ENCODE assay signal across 1 cellular context in genomic region chr5:87787640-87788039, GRCh38.
TF ChIP-seq lines count a peak whose summit lies in the region.

No MANE protein-coding gene starts in this region.

TF ChIP-seq in H1, 55 proteins besides CTCF, POLR2A, EP300 and RAD21:
- TF ChIP-seq SRF (IDR thresholded peaks at IDR 0.05; ENCODE audit: low read depth, low read length) (no peak), SIX5 (IDR thresholded peaks at IDR 0.05; ENCODE audit: low read depth, low read length) (peak; percentile 72; the same call in 1 of the 2 replicates), BACH1 (IDR thresholded peaks at IDR 0.05; ENCODE audit: low read length) (no peak), TEAD4 (IDR thresholded peaks at IDR 0.05; ENCODE audit: low read depth, low read length) (no peak), JUND (IDR thresholded peaks at IDR 0.05; ENCODE audit: low read length) (no peak; the same call in none of the 2 replicates), KDM4A (IDR thresholded peaks at IDR 0.05; ENCODE audit: low read depth, low read length, severe bottlenecking) (no peak), SIN3A (conservative IDR thresholded peaks at IDR 0.05 in 1 of 2, IDR thresholded peaks at IDR 0.05 in 1 of 2; ENCODE audit: low read depth in 1 of 2, low read length in 2 of 2) (no peak), PHF8 (conservative IDR thresholded peaks at IDR 0.05; ENCODE audit: low read depth, low read length) (no peak), YY1 (IDR thresholded peaks at IDR 0.05; ENCODE audit: low read depth, low read length) (no peak), SP1 (IDR thresholded peaks at IDR 0.05; ENCODE audit: low read depth, low read length) (peak; percentile 92), TCF12 (IDR thresholded peaks at IDR 0.05; ENCODE audit: low read depth, low read length) (peak; percentile 82; the same call in 1 of the 2 replicates), NRF1 (IDR thresholded peaks at IDR 0.05; ENCODE audit: low read depth, low read length) (no peak), SP2 (IDR thresholded peaks at IDR 0.05; ENCODE audit: low read length) (no peak), POLR2AphosphoS5 (IDR thresholded peaks at IDR 0.05; ENCODE audit: low read depth, low read length) (no peak), TAF1 (IDR thresholded peaks at IDR 0.05; ENCODE audit: low read depth, low read length) (no peak), CBX8 (IDR thresholded peaks at IDR 0.05; ENCODE audit: borderline replicate concordance, low read depth, low read length) (no peak), EGR1 (IDR thresholded peaks at IDR 0.05; ENCODE audit: borderline replicate concordance, low read depth, low read length) (peak; percentile 5; the same call in 1 of the 2 replicates), RFX5 (IDR thresholded peaks at IDR 0.05; ENCODE audit: borderline replicate concordance, low read depth, low read length) (no peak), CEBPB (IDR thresholded peaks at IDR 0.05; ENCODE audit: low read depth, low read length) (no peak), MAX (IDR thresholded peaks at IDR 0.05) (no peak), GABPA (IDR thresholded peaks at IDR 0.05; ENCODE audit: borderline replicate concordance, insufficient read depth, low read length) (no peak), SUZ12 (IDR thresholded peaks at IDR 0.05; ENCODE audit: low read length) (no peak), GTF2F1 (IDR thresholded peaks at IDR 0.05; ENCODE audit: borderline replicate concordance, low read depth, low read length) (no peak), CTBP2 (IDR thresholded peaks at IDR 0.05; ENCODE audit: borderline replicate concordance, insufficient read depth, insufficient read length, low read length) (no peak), EZH2 (IDR thresholded peaks at IDR 0.05; ENCODE audit: low read depth, low read length, severe bottlenecking) (no peak), JUN (IDR thresholded peaks at IDR 0.05; ENCODE audit: low read depth, low read length) (no peak), SAP30 (IDR thresholded peaks at IDR 0.05; ENCODE audit: insufficient read depth, insufficient replicate concordance, low read length) (no peak), SIRT6 (IDR thresholded peaks at IDR 0.05; ENCODE audit: low read length) (no peak), TBP (IDR thresholded peaks at IDR 0.05; ENCODE audit: low read depth, low read length) (no peak), KDM1A (IDR thresholded peaks at IDR 0.05; ENCODE audit: borderline replicate concordance, low read length) (no peak), RNF2 (IDR thresholded peaks at IDR 0.05; ENCODE audit: borderline replicate concordance, low read depth, low read length, missing control alignments, poor library complexity, severe bottlenecking) (no peak), BRCA1 (IDR thresholded peaks at IDR 0.05; ENCODE audit: low read depth, low read length) (no peak), HDAC6 (IDR thresholded peaks at IDR 0.05; ENCODE audit: low read depth, low read length) (no peak), CREB1 (IDR thresholded peaks at IDR 0.05) (0 out of 2 replicates have a peak, but pooled peaks have one; percentile 30), ASH2L (IDR thresholded peaks at IDR 0.05; ENCODE audit: low read length) (no peak), SP4 (IDR thresholded peaks at IDR 0.05; ENCODE audit: low read length) (no peak), BCL11A (IDR thresholded peaks at IDR 0.05; ENCODE audit: low read depth in 2 of 2, low read length in 2 of 2) (peak; percentile 88 to 98), HDAC2 (IDR thresholded peaks at IDR 0.05; ENCODE audit: borderline replicate concordance in 1 of 2, low read depth in 2 of 2, low read length in 2 of 2) (peak in 1 of 2 experiments; percentile 9; a peak in 1 of 4 replicates), CBX5 (IDR thresholded peaks at IDR 0.05; ENCODE audit: low read depth, low read length) (no peak), FOSL1 (IDR thresholded peaks at IDR 0.05; ENCODE audit: insufficient read depth, low read depth, low read length) (no peak), CHD1 (IDR thresholded peaks at IDR 0.05; ENCODE audit: low read depth, low read length) (no peak), RXRA (IDR thresholded peaks at IDR 0.05; ENCODE audit: insufficient read depth, low read depth, low read length) (no peak), CHD2 (IDR thresholded peaks at IDR 0.05; ENCODE audit: low read length) (no peak), TAF7 (optimal IDR thresholded peaks at IDR 0.05; ENCODE audit: borderline replicate concordance, low read depth, low read length) (no peak), MAFK (IDR thresholded peaks at IDR 0.05; ENCODE audit: low read depth, low read length) (no peak), POU5F1 (IDR thresholded peaks at IDR 0.05; ENCODE audit: low read depth, low read length) (peak; percentile 100), NANOG (IDR thresholded peaks at IDR 0.05; ENCODE audit: insufficient read depth, low read depth, low read length, poor library complexity, severe bottlenecking) (peak; percentile 99), RBBP5 (IDR thresholded peaks at IDR 0.05; ENCODE audit: borderline replicate concordance, low read depth, low read length) (no peak), KDM5A (IDR thresholded peaks at IDR 0.05; ENCODE audit: low read length) (no peak), ZNF274 (IDR thresholded peaks at IDR 0.05; ENCODE audit: borderline replicate concordance, extremely low read depth, low read length) (no peak)
- TF ChIP-seq, protein P1, sequence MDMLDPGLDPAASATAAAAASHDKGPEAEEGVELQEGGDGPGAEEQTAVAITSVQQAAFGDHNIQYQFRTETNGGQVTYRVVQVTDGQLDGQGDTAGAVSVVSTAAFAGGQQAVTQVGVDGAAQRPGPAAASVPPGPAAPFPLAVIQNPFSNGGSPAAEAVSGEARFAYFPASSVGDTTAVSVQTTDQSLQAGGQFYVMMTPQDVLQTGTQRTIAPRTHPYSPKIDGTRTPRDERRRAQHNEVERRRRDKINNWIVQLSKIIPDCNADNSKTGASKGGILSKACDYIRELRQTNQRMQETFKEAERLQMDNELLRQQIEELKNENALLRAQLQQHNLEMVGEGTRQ (IDR thresholded peaks at IDR 0.05; ENCODE audit: low read length): no peak
- TF ChIP-seq, protein P2, sequence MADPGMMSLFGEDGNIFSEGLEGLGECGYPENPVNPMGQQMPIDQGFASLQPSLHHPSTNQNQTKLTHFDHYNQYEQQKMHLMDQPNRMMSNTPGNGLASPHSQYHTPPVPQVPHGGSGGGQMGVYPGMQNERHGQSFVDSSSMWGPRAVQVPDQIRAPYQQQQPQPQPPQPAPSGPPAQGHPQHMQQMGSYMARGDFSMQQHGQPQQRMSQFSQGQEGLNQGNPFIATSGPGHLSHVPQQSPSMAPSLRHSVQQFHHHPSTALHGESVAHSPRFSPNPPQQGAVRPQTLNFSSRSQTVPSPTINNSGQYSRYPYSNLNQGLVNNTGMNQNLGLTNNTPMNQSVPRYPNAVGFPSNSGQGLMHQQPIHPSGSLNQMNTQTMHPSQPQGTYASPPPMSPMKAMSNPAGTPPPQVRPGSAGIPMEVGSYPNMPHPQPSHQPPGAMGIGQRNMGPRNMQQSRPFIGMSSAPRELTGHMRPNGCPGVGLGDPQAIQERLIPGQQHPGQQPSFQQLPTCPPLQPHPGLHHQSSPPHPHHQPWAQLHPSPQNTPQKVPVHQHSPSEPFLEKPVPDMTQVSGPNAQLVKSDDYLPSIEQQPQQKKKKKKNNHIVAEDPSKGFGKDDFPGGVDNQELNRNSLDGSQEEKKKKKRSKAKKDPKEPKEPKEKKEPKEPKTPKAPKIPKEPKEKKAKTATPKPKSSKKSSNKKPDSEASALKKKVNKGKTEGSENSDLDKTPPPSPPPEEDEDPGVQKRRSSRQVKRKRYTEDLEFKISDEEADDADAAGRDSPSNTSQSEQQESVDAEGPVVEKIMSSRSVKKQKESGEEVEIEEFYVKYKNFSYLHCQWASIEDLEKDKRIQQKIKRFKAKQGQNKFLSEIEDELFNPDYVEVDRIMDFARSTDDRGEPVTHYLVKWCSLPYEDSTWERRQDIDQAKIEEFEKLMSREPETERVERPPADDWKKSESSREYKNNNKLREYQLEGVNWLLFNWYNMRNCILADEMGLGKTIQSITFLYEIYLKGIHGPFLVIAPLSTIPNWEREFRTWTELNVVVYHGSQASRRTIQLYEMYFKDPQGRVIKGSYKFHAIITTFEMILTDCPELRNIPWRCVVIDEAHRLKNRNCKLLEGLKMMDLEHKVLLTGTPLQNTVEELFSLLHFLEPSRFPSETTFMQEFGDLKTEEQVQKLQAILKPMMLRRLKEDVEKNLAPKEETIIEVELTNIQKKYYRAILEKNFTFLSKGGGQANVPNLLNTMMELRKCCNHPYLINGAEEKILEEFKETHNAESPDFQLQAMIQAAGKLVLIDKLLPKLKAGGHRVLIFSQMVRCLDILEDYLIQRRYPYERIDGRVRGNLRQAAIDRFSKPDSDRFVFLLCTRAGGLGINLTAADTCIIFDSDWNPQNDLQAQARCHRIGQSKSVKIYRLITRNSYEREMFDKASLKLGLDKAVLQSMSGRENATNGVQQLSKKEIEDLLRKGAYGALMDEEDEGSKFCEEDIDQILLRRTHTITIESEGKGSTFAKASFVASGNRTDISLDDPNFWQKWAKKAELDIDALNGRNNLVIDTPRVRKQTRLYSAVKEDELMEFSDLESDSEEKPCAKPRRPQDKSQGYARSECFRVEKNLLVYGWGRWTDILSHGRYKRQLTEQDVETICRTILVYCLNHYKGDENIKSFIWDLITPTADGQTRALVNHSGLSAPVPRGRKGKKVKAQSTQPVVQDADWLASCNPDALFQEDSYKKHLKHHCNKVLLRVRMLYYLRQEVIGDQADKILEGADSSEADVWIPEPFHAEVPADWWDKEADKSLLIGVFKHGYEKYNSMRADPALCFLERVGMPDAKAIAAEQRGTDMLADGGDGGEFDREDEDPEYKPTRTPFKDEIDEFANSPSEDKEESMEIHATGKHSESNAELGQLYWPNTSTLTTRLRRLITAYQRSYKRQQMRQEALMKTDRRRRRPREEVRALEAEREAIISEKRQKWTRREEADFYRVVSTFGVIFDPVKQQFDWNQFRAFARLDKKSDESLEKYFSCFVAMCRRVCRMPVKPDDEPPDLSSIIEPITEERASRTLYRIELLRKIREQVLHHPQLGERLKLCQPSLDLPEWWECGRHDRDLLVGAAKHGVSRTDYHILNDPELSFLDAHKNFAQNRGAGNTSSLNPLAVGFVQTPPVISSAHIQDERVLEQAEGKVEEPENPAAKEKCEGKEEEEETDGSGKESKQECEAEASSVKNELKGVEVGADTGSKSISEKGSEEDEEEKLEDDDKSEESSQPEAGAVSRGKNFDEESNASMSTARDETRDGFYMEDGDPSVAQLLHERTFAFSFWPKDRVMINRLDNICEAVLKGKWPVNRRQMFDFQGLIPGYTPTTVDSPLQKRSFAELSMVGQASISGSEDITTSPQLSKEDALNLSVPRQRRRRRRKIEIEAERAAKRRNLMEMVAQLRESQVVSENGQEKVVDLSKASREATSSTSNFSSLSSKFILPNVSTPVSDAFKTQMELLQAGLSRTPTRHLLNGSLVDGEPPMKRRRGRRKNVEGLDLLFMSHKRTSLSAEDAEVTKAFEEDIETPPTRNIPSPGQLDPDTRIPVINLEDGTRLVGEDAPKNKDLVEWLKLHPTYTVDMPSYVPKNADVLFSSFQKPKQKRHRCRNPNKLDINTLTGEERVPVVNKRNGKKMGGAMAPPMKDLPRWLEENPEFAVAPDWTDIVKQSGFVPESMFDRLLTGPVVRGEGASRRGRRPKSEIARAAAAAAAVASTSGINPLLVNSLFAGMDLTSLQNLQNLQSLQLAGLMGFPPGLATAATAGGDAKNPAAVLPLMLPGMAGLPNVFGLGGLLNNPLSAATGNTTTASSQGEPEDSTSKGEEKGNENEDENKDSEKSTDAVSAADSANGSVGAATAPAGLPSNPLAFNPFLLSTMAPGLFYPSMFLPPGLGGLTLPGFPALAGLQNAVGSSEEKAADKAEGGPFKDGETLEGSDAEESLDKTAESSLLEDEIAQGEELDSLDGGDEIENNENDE (IDR thresholded peaks at IDR 0.05; ENCODE audit: insufficient replicate concordance, low read length): peak; percentile 96
- TF ChIP-seq, protein P3, sequence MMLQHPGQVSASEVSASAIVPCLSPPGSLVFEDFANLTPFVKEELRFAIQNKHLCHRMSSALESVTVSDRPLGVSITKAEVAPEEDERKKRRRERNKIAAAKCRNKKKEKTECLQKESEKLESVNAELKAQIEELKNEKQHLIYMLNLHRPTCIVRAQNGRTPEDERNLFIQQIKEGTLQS (IDR thresholded peaks at IDR 0.05; ENCODE audit: insufficient read depth, low read depth, low read length): no peak
- TF ChIP-seq, protein P4, sequence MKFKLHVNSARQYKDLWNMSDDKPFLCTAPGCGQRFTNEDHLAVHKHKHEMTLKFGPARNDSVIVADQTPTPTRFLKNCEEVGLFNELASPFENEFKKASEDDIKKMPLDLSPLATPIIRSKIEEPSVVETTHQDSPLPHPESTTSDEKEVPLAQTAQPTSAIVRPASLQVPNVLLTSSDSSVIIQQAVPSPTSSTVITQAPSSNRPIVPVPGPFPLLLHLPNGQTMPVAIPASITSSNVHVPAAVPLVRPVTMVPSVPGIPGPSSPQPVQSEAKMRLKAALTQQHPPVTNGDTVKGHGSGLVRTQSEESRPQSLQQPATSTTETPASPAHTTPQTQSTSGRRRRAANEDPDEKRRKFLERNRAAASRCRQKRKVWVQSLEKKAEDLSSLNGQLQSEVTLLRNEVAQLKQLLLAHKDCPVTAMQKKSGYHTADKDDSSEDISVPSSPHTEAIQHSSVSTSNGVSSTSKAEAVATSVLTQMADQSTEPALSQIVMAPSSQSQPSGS (IDR thresholded peaks at IDR 0.05; ENCODE audit: low read length): peak; percentile 95
- TF ChIP-seq, protein P5, sequence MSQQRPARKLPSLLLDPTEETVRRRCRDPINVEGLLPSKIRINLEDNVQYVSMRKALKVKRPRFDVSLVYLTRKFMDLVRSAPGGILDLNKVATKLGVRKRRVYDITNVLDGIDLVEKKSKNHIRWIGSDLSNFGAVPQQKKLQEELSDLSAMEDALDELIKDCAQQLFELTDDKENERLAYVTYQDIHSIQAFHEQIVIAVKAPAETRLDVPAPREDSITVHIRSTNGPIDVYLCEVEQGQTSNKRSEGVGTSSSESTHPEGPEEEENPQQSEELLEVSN (IDR thresholded peaks at IDR 0.05): no peak
